Comparison of ENCODE assay signal across 14 cellular contexts in the genomic region with DNA sequence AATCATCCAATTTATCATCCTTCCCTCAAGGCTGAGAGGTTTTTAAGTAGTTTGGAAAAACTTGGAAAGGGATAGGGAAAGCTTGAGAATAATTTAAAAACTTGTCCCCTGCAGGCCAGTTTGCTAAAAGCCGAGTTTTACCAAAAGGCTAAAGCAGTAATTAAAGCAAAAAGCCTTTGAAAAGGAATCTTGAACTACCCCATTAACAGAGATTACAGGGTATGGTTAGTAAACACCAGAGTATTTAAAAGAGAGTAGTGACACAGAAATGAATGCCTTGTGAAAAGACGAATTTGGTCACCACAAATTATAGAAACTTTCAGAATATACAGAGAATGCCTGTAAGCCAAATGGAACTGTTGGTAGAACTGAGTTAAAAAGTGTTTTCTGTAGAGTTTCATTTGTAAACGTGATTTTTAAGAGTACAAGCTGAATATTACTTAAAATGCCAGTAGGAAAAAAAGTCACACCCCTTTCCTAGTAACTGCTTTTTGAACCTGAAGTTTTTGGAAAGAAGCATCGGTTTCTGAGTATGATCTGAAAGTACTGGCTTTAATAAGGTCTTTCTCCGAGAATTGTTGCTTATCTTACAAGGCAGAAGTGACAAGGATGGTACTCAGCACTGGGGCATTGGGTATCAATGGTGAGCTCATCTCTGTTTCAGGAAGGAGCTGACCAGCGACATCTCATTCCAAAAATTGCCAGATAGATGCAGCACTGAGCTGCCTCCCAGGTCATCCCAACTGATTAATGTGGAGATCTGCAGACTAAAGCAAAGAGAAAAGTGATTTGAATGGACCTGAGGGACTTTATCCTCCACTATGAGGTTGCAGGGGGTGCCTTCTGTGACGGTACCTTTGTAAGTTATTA.
DNase-seq lines count a peak whose midpoint lies in the region; ATAC-seq and TF ChIP-seq lines count a peak whose summit lies in the region.
"Had no signal": no experiment of that assay in that cellular context is flagged by ENCODE, and none has a peak within 500 bp of the region (broad histone marks: within the 10 kb centered on the region; RNA-seq: fewer than 3 reads in every experiment).

No MANE protein-coding gene starts in this region.

- peaks cover 3% of the 10 kb centered on the region for H4K20me1 ChIP-seq in hepatocyte (ENCODE audit: insufficient read depth, poor library complexity, severe bottlenecking)
- H4K20me1 ChIP-seq in OCI-LY7 (ENCODE audit: insufficient read depth, low read length): no peaks in the 10 kb centered on the region

- H3K36me3 ChIP-seq in SK-N-MC (ENCODE audit: insufficient read depth, low read length) (no peaks in the 10 kb centered on the region), hepatocyte (replicated peaks; ENCODE audit: insufficient read depth, low read depth) (no peaks in the 10 kb centered on the region), OCI-LY7 (ENCODE audit: insufficient read depth, low read length) (no peaks in the 10 kb centered on the region)
- H3K36me3 ChIP-seq: thyroid gland had no signal

- no peak overlapping the region for H3K27ac ChIP-seq in SK-N-MC
- H3K27ac ChIP-seq in hepatocyte: peak overlapping the region; percentile 71
- no peak overlapping the region for H3K27ac ChIP-seq in OCI-LY7 (ENCODE audit: low read depth, low read length, poor library complexity, severe bottlenecking)
- H3K27ac ChIP-seq: KMS-11 had no signal

- no TSS peak for BruUV-seq in OCI-LY7 (replicated peaks; lab: Mats Ljungman, UMichigan)

- no peaks in the 10 kb centered on the region for H3K27me3 ChIP-seq in hepatocyte
- H3K27me3 ChIP-seq: thyroid gland had no signal

- 62% methylated on average over 7 of the region's 7 CpGs for WGBS in hepatocyte (ENCODE audit: low lambda C conversion rate, missing lambda C conversion rate)

- peak; percentile 34 for ATAC-seq in GM21529 (IDR thresholded peaks at IDR 0.05; ENCODE audit: unreplicated experiment)
- ATAC-seq in T-helper 17 cell: no peak

- no peak overlapping the region for H3K9ac ChIP-seq in SK-N-MC (ENCODE audit: insufficient read length)
- H3K9ac ChIP-seq: KMS-11 had no signal

- POLR2A ChIA-PET in OCI-LY7 (lab: Charles Lee): no interaction called here

- H3K27ac Mint-ChIP-seq in T-helper 17 cell: no peak overlapping the region
- H3K27ac Mint-ChIP-seq: CD4-positive, alpha-beta memory T cell had no signal

- H3K27me3 Mint-ChIP-seq in T-helper 17 cell: peaks cover 31% of the 10 kb centered on the region

- no peak overlapping the region for H3K4me2 ChIP-seq in hepatocyte
- no peak overlapping the region for H3K4me2 ChIP-seq in OCI-LY7 (ENCODE audit: low read length)
- H3K4me2 ChIP-seq: KMS-11 had no signal

- no peaks in the 10 kb centered on the region for H3K9me2 ChIP-seq in hepatocyte (replicated peaks; ENCODE audit: insufficient read depth)
- no peaks in the 10 kb centered on the region for H3K9me2 ChIP-seq in OCI-LY7 (ENCODE audit: insufficient read depth, low read length)

- H3K4me1 Mint-ChIP-seq in T-helper 17 cell: no peaks in the 10 kb centered on the region

- intact Hi-C loops in OCI-LY7 (cut with micrococcal nuclease; ENCODE audit: unreplicated experiment): no loop called here

- H3K4me3 ChIP-seq in SK-N-MC: 0 out of 2 replicates have a peak overlapping the region, but pooled peaks have one; percentile 0
- H3K4me3 ChIP-seq in hepatocyte: no peak overlapping the region
- no peak overlapping the region for H3K4me3 ChIP-seq in OCI-LY7 (ENCODE audit: low read depth, low read length, poor library complexity, severe bottlenecking)
- H3K4me3 ChIP-seq: thyroid gland had no signal

- no peak overlapping the region for H2AFZ ChIP-seq in hepatocyte
- no peak overlapping the region for H2AFZ ChIP-seq in OCI-LY7 (ENCODE audit: low read length)

- no peak overlapping the region for H3K4me3 Mint-ChIP-seq in T-helper 17 cell
- H3K4me3 Mint-ChIP-seq: CD4-positive, alpha-beta memory T cell had no signal

- no peaks in the 10 kb centered on the region for H3K9me3 ChIP-seq in SK-N-MC (ENCODE audit: low read depth, low read length)
- H3K9me3 ChIP-seq in hepatocyte (ENCODE audit: low read depth): no peaks in the 10 kb centered on the region
- no peaks in the 10 kb centered on the region for H3K9me3 ChIP-seq in OCI-LY7 (ENCODE audit: low read length)
- H3K9me3 ChIP-seq in T-helper 17 cell (ENCODE audit: control insufficient read depth, low read length, poor library complexity, severe bottlenecking): no peaks in the 10 kb centered on the region
- H3K9me3 ChIP-seq: thyroid gland had no signal

- no peak for TF ChIP-seq CTCF in hepatocyte (IDR thresholded peaks at IDR 0.05; ENCODE audit: poor library complexity)
- no peak for TF ChIP-seq CTCF in OCI-LY7 (conservative IDR thresholded peaks at IDR 0.05; ENCODE audit: low read length)

- H3K4me1 ChIP-seq in hepatocyte (ENCODE audit: insufficient read depth): peaks cover 14% of the 10 kb centered on the region
- no peaks in the 10 kb centered on the region for H3K4me1 ChIP-seq in OCI-LY7 (ENCODE audit: insufficient read depth, low read length, poor library complexity, severe bottlenecking)

- CTCF ChIA-PET in OCI-LY7 (lab: Charles Lee; ENCODE audit: unreplicated experiment): no interaction called here

- peaks cover 88% of the 10 kb centered on the region for H3K79me2 ChIP-seq in hepatocyte
- H3K79me2 ChIP-seq in OCI-LY7 (ENCODE audit: insufficient read depth, low read depth, low read length): no peaks in the 10 kb centered on the region

- DNase-seq in SK-N-MC (ENCODE audit: low read depth, low spot score): no peak
- no peak for DNase-seq in hepatocyte (ENCODE audit: low spot score)
- peak; percentile 77 for DNase-seq in superior temporal gyrus (ENCODE audit: extremely low spot score)
- no peak for DNase-seq in activated CD4-positive, alpha-beta T cell treated with anti-CD3 and anti-CD28 coated beads for 1 hour
- no peak for DNase-seq in OCI-LY7 (ENCODE audit: low spot score)
- DNase-seq in T-helper 17 cell: no peak
- DNase-seq: activated gamma-delta T cell treated with Interleukin-2 at 50 U/mL for 16 hours; CD4-positive, alpha-beta memory T cell; NCI-H1436 treated with DMSO at 0.1 percent for 48 hours; NCI-H524; Right ventricle myocardium superior; thyroid gland had no signal

- H3K36me3 Mint-ChIP-seq in T-helper 17 cell (ENCODE audit: low read depth): no peaks in the 10 kb centered on the region
- H3K36me3 Mint-ChIP-seq: CD4-positive, alpha-beta memory T cell had no signal
